Comparison of ENCODE assay signal across 1 cellular context in the genomic region with DNA sequence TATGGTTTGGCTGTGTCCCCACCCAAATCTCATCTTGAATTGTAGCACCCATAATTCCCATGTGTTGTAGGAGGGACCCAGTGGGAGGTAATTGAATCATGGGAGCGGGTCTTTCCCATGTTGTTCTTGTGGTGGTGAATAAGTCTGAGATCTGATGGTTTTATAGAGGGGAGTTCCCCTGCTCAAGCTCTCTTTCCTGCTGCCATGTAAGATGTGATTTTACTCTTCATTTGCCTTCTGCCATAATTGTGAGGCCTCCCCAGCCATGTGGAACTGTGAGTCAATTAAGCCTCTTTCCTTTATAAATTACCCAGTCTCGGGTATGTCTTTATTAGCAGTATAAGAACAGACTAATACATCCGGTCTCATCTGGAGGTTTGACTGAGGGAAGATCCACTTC. TPM values are rescaled to one million over a fixed set of nuclear protein-coding genes. Genes with fewer than 3 reads are reported as not detected.
"Had no signal": no experiment of that assay in that cellular context is flagged by ENCODE, and none has a peak within 500 bp of the region (broad histone marks: within the 10 kb centered on the region; RNA-seq: fewer than 3 reads in every experiment).

No MANE protein-coding gene starts in this region.

RNA-seq across cellular contexts. Expression of gene PAPSS2, which starts 15.2 kb away (rescaled TPM):
- total RNA-seq: OCI-LY7 had no signal
